In genomic region chr17:5238333-5238732, GRCh38 we compare ENCODE assay signal across 12 cellular contexts.
DNase-seq lines count a peak whose midpoint lies in the region; ATAC-seq lines count a peak whose summit lies in the region.
"Had no signal": no experiment of that assay in that cellular context is flagged by ENCODE, and none has a peak within 500 bp of the region (broad histone marks: within the 10 kb centered on the region; RNA-seq: fewer than 3 reads in every experiment).

No MANE protein-coding gene starts in this region.

- H3K27ac Mint-ChIP-seq in stimulated activated memory B cell treated with anti-CD40 and anti-IgM and Interleukin-4, amounts not matched to agents 10 μg/mL and 1 μg/mL and 100 μg/mL, for 72 hours, result peak overlapping the region; percentile 99

- peaks cover 11% of the 10 kb centered on the region for H3K9me3 Mint-ChIP-seq in stimulated activated memory B cell treated with anti-CD40 and anti-IgM and Interleukin-4, amounts not matched to agents 10 μg/mL and 1 μg/mL and 100 μg/mL, for 72 hours

- H3K4me3 Mint-ChIP-seq in stimulated activated memory B cell treated with anti-CD40 and anti-IgM and Interleukin-4, amounts not matched to agents 10 μg/mL and 1 μg/mL and 100 μg/mL, for 72 hours, result peak overlapping the region; percentile 9

- no peaks in the 10 kb centered on the region for H3K27me3 Mint-ChIP-seq in stimulated activated memory B cell treated with anti-CD40 and anti-IgM and Interleukin-4, amounts not matched to agents 10 μg/mL and 1 μg/mL and 100 μg/mL, for 72 hours

- DNase-seq in NCI-H748 (lab: John Stamatoyannopoulos, UW; ENCODE audit: unreplicated experiment) (peak; percentile 58), NCI-H748 treated with DMSO at 0.1 percent for 48 hours (lab: John Stamatoyannopoulos, UW) (no peak), NAMALWA (ENCODE audit: low spot score) (peak; percentile 41), left kidney (ENCODE audit: low read depth, low spot score) (peak; percentile 20), NCI-H524 (lab: John Stamatoyannopoulos, UW) (no peak), cerebellar cortex (ENCODE audit: low spot score) (no peak)
- DNase-seq in activated effector memory CD4-positive, alpha-beta T cell treated with Interleukin-2 at 50 U/mL for 16 hours, result no peak
- DNase-seq: GOT3, KG1, NCI-H1436 treated with DMSO at 0.1 percent for 48 hours, NCI-H510A treated with DMSO at 0.1 percent for 48 hours had no signal

- no peak for ATAC-seq in stimulated activated memory B cell treated with anti-CD40 and anti-IgM and Interleukin-4, amounts not matched to agents 10 μg/mL and 1 μg/mL and 100 μg/mL, for 72 hours

- H3K4me1 Mint-ChIP-seq in stimulated activated memory B cell treated with anti-CD40 and anti-IgM and Interleukin-4, amounts not matched to agents 10 μg/mL and 1 μg/mL and 100 μg/mL, for 72 hours, result peaks cover 78% of the 10 kb centered on the region

- H3K36me3 Mint-ChIP-seq in stimulated activated memory B cell treated with anti-CD40 and anti-IgM and Interleukin-4, amounts not matched to agents 10 μg/mL and 1 μg/mL and 100 μg/mL, for 72 hours, result peaks cover 31% of the 10 kb centered on the region

Comparison
In these comparisons a context has a peak if more than half of its experiments do, and no peak if none do; other contexts are left out.
1. DNase-seq: peak in NCI-H748 (single experiment), NAMALWA (single experiment) and left kidney (single experiment); none in NCI-H748 treated with DMSO at 0.1 percent for 48 hours (single experiment), NCI-H524 (0 of 2), activated effector memory CD4-positive, alpha-beta T cell treated with Interleukin-2 at 50 U/mL for 16 hours (single experiment) and cerebellar cortex (single experiment).